Comparison of ENCODE assay signal across 16 cellular contexts in genomic region chr10:87752571-87752970, GRCh38.
DNase-seq lines count a peak whose midpoint lies in the region; ATAC-seq and TF ChIP-seq lines count a peak whose summit lies in the region.
"Had no signal": no experiment of that assay in that cellular context is flagged by ENCODE, and none has a peak within 500 bp of the region (broad histone marks: within the 10 kb centered on the region; RNA-seq: fewer than 3 reads in every experiment).

No MANE protein-coding gene starts in this region.

- no peak overlapping the region for H3K4me3 Mint-ChIP-seq in activated naive CD8-positive, alpha-beta T cell treated with anti-CD3 and anti-CD28 coated beads, Interleukin-2, amount 50 U/mL, for 24 hours
- no peak overlapping the region for H3K4me3 Mint-ChIP-seq in activated naive CD8-positive, alpha-beta T cell treated with anti-CD3 and anti-CD28 coated beads for 36 hours
- H3K4me3 Mint-ChIP-seq: activated CD8-positive, alpha-beta T cell treated with anti-CD3 and anti-CD28 coated beads, Interleukin-2, amount 10 ng/mL, durations not matched to agents 7 days and 5 days; brain; CD8-positive, alpha-beta memory T cell; natural killer cell had no signal

- H3K27ac Mint-ChIP-seq in activated naive CD8-positive, alpha-beta T cell treated with anti-CD3 and anti-CD28 coated beads, Interleukin-2, amount 50 U/mL, for 24 hours = peak overlapping the region; percentile 38
- H3K27ac Mint-ChIP-seq in activated naive CD8-positive, alpha-beta T cell treated with anti-CD3 and anti-CD28 coated beads for 36 hours = no peak overlapping the region
- H3K27ac Mint-ChIP-seq: activated CD8-positive, alpha-beta T cell treated with anti-CD3 and anti-CD28 coated beads, Interleukin-2, amount 10 ng/mL, durations not matched to agents 7 days and 5 days; brain; natural killer cell had no signal

- TF ChIP-seq CTCF in fibroblast of pulmonary artery (IDR thresholded peaks at IDR 0.05; ENCODE audit: low read length, missing control alignments) = no peak

- H3K4me3 ChIP-seq in fibroblast of pulmonary artery (replicated peaks; ENCODE audit: low read depth, low read length) = no peak overlapping the region
- H3K4me3 ChIP-seq: heart right ventricle had no signal

- peaks cover 3% of the 10 kb centered on the region for H3K9me3 Mint-ChIP-seq in activated naive CD8-positive, alpha-beta T cell treated with anti-CD3 and anti-CD28 coated beads, Interleukin-2, amount 50 U/mL, for 24 hours
- H3K9me3 Mint-ChIP-seq in activated naive CD8-positive, alpha-beta T cell treated with anti-CD3 and anti-CD28 coated beads for 36 hours = peaks cover 3% of the 10 kb centered on the region
- H3K9me3 Mint-ChIP-seq: brain; CD8-positive, alpha-beta memory T cell; natural killer cell had no signal

- no peak for DNase-seq in activated naive CD8-positive, alpha-beta T cell treated with anti-CD3 and anti-CD28 coated beads, Interleukin-2, amount 50 U/mL, for 24 hours
- DNase-seq in activated naive CD8-positive, alpha-beta T cell treated with anti-CD3 and anti-CD28 coated beads for 36 hours = no peak
- DNase-seq in amniotic epithelial cell (ENCODE audit: low read depth) = peak; percentile 75
- peak; percentile 59 for DNase-seq in fibroblast of pulmonary artery (ENCODE audit: low read depth)
- DNase-seq in GF-D8 (lab: John Stamatoyannopoulos, UW) = no peak
- DNase-seq in HT-29 (ENCODE audit: low spot score) = no peak
- DNase-seq: activated CD8-positive, alpha-beta T cell treated with anti-CD3 and anti-CD28 coated beads, Interleukin-2, amount 10 ng/mL, durations not matched to agents 7 days and 5 days; CD8-positive, alpha-beta memory T cell; effector memory CD4-positive, alpha-beta T cell; heart right ventricle; natural killer cell; NCI-H1694; NCI-H510A had no signal

- H3K27me3 Mint-ChIP-seq in activated naive CD8-positive, alpha-beta T cell treated with anti-CD3 and anti-CD28 coated beads, Interleukin-2, amount 50 U/mL, for 24 hours = no peaks in the 10 kb centered on the region
- no peaks in the 10 kb centered on the region for H3K27me3 Mint-ChIP-seq in activated naive CD8-positive, alpha-beta T cell treated with anti-CD3 and anti-CD28 coated beads for 36 hours
- H3K27me3 Mint-ChIP-seq: brain; CD8-positive, alpha-beta memory T cell had no signal

- H3K4me1 Mint-ChIP-seq in activated naive CD8-positive, alpha-beta T cell treated with anti-CD3 and anti-CD28 coated beads, Interleukin-2, amount 50 U/mL, for 24 hours = peaks cover 38% of the 10 kb centered on the region
- peaks cover 24% of the 10 kb centered on the region for H3K4me1 Mint-ChIP-seq in activated naive CD8-positive, alpha-beta T cell treated with anti-CD3 and anti-CD28 coated beads for 36 hours

- peaks cover 34% of the 10 kb centered on the region for H3K36me3 Mint-ChIP-seq in activated naive CD8-positive, alpha-beta T cell treated with anti-CD3 and anti-CD28 coated beads, Interleukin-2, amount 50 U/mL, for 24 hours (ENCODE audit: low read depth)
- H3K36me3 Mint-ChIP-seq in activated naive CD8-positive, alpha-beta T cell treated with anti-CD3 and anti-CD28 coated beads for 36 hours = peaks cover 17% of the 10 kb centered on the region
- H3K36me3 Mint-ChIP-seq: natural killer cell had no signal

- no peak for ATAC-seq in activated naive CD8-positive, alpha-beta T cell treated with anti-CD3 and anti-CD28 coated beads, Interleukin-2, amount 50 U/mL, for 24 hours
- ATAC-seq in HG03196 (IDR thresholded peaks at IDR 0.05; ENCODE audit: unreplicated experiment) (no peak), HG02588 (IDR thresholded peaks at IDR 0.05; ENCODE audit: unreplicated experiment) (no peak)
- ATAC-seq: activated CD8-positive, alpha-beta T cell treated with anti-CD3 and anti-CD28 coated beads, Interleukin-2, amount 10 ng/mL, durations not matched to agents 7 days and 5 days; heart right ventricle; natural killer cell had no signal

Comparison
In these comparisons a context has a peak if more than half of its experiments do, and no peak if none do; other contexts are left out.
1. DNase-seq: peak in amniotic epithelial cell (single experiment) and fibroblast of pulmonary artery (single experiment); none in activated naive CD8-positive, alpha-beta T cell treated with anti-CD3 and anti-CD28 coated beads, Interleukin-2, amount 50 U/mL, for 24 hours (single experiment), activated naive CD8-positive, alpha-beta T cell treated with anti-CD3 and anti-CD28 coated beads for 36 hours (single experiment), GF-D8 (single experiment) and HT-29 (single experiment).